2 cellular contexts compared by ENCODE assay signal in genomic region chr11:94860333-94860732, GRCh38.
TF ChIP-seq lines count a peak whose summit lies in the region.

No MANE protein-coding gene starts in this region.

TF ChIP-seq in GM12878, 131 proteins besides CTCF, POLR2A, EP300 and RAD21:
- TF ChIP-seq CEBPZ (IDR thresholded peaks at IDR 0.05; ENCODE audit: low read depth, low read length) (no peak), NR2F1 (conservative IDR thresholded peaks at IDR 0.05) (peak; percentile 38), TCF3 (IDR thresholded peaks at IDR 0.05; ENCODE audit: borderline replicate concordance, insufficient read depth, low read depth, low read length) (no peak), SP1 (IDR thresholded peaks at IDR 0.05; ENCODE audit: low read depth, low read length) (no peak), RCOR1 (conservative IDR thresholded peaks at IDR 0.05; ENCODE audit: low read depth, low read length) (no peak)
TF ChIP-seq in GM12878: peak in this region for 1.

TF ChIP-seq in liver, 16 proteins besides CTCF, POLR2A, EP300 and RAD21 (continued from another document):
- TF ChIP-seq ZBTB33 (IDR thresholded peaks at IDR 0.05): no peak
- no peak for TF ChIP-seq FOXA2 (IDR thresholded peaks at IDR 0.05)
